8 cellular contexts compared by ENCODE assay signal in genomic region chr16:10592611-10593010, GRCh38. TPM values are rescaled to one million over a fixed set of nuclear protein-coding genes. Genes with fewer than 3 reads are reported as not detected.
"Had no signal": no experiment of that assay in that cellular context is flagged by ENCODE, and none has a peak within 500 bp of the region (broad histone marks: within the 10 kb centered on the region; RNA-seq: fewer than 3 reads in every experiment).

No MANE protein-coding gene starts in this region.

- DNase-seq: IMR-90, Karpas-422, KBM-7, KG1 had no signal

- H3K9ac ChIP-seq: KMS-11 had no signal

- H3K4me2 ChIP-seq: KMS-11 had no signal

- FAIRE-seq: HTR-8/SVneo had no signal

- H3K27ac ChIP-seq: HL-60, KMS-11 had no signal

RNA-seq across cellular contexts. Expression of gene EMP2, which starts 12.2 kb away (rescaled TPM):
- polyA plus RNA-seq: IgD-negative memory B cell had no signal
